Comparison of ENCODE assay signal across 26 cellular contexts in the genomic region with DNA sequence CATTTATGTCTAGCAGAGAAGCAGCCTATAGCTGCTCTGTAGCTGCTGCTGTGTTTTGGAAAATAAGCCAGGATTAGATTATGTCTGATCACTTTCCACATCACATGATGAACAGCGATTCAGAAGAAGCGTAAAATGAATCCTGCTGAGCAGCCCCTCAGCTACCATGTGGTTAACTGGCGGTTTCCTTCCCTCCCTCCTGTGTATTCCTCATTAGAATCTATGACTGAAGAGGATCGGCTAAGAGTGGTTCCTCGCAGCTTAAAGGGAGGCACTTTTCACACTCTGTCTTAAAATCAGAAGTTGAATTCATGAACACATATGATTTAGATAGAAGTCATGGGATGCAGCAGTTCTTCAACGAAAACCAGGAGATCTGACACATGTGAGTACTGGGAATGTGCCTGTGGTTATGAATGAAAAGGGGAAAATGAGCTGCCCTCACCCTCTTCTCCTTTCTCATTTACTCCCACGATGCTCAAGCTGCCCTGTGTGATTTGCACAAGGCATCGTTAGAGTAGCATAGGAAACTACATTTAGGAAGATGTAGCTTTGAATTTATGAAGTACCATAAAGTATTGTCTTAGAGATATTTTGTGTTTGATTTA. TPM values are rescaled to one million over a fixed set of nuclear protein-coding genes. Genes with fewer than 3 reads are reported as not detected.
DNase-seq lines count a peak whose midpoint lies in the region; ATAC-seq and TF ChIP-seq lines count a peak whose summit lies in the region.
"Had no signal": no experiment of that assay in that cellular context is flagged by ENCODE, and none has a peak within 500 bp of the region (broad histone marks: within the 10 kb centered on the region; RNA-seq: fewer than 3 reads in every experiment).

A gene with protein sequence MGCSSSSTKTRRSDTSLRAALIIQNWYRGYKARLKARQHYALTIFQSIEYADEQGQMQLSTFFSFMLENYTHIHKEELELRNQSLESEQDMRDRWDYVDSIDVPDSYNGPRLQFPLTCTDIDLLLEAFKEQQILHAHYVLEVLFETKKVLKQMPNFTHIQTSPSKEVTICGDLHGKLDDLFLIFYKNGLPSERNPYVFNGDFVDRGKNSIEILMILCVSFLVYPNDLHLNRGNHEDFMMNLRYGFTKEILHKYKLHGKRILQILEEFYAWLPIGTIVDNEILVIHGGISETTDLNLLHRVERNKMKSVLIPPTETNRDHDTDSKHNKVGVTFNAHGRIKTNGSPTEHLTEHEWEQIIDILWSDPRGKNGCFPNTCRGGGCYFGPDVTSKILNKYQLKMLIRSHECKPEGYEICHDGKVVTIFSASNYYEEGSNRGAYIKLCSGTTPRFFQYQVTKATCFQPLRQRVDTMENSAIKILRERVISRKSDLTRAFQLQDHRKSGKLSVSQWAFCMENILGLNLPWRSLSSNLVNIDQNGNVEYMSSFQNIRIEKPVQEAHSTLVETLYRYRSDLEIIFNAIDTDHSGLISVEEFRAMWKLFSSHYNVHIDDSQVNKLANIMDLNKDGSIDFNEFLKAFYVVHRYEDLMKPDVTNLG (plus strand): TSS at position 204 of the 608 bp plus-strand sequence. CDS start 136 bp downstream, at position 340.

- DNase-seq in NB4 (ENCODE audit: low read depth) (peak; percentile 8), SK-N-SH (peak; percentile 74), NCI-H2107 (lab: John Stamatoyannopoulos, UW) (no peak), NCI-H226 (no peak)
- DNase-seq: activated CD4-positive, CD25-positive, alpha-beta regulatory T cell treated with anti-CD3 and anti-CD28 coated beads, Interleukin-2, amount 50 U/mL, for 72 hours; activated CD8-positive, alpha-beta memory T cell treated with anti-CD3 and anti-CD28 coated beads for 24 hours; activated naive CD4-positive, alpha-beta T cell treated with anti-CD3 and anti-CD28 coated beads for 36 hours; activated T-cell treated with anti-CD3 and anti-CD28 coated beads, Interleukin-2, amount 50 U/mL, for 4 hours; CD8-positive, alpha-beta T cell; DMS79; effector memory CD4-positive, alpha-beta T cell; H9; naive B cell; NCI-H446 treated with DMSO at 0.1 percent for 48 hours; posterior cingulate gyrus; sigmoid colon; thyroid gland had no signal

- TF ChIP-seq CTCF in NB4 (IDR thresholded peaks at IDR 0.05; ENCODE audit: low read depth, low read length) (no peak), SK-N-SH (IDR thresholded peaks at IDR 0.05) (no peak), neural cell (IDR thresholded peaks at IDR 0.05; ENCODE audit: poor library complexity, severe bottlenecking) (no peak)

- no peaks in the 10 kb centered on the region for H3K36me3 ChIP-seq in BLaER1 treated with 17β-estradiol and CSF1 and Interleukin-3, amounts not matched to agents 10 nM and 100 nM
- H3K36me3 ChIP-seq in SK-N-SH (replicated peaks in 1 of 2; ENCODE audit: control insufficient read depth in 1 of 2, insufficient read depth in 2 of 2, low read length in 1 of 2) (no peaks in the 10 kb centered on the region), neural cell (ENCODE audit: insufficient read depth, low read length) (no peaks in the 10 kb centered on the region)
- H3K36me3 ChIP-seq: esophagus muscularis mucosa, sigmoid colon, thyroid gland had no signal

- H3K9ac ChIP-seq in BLaER1 treated with 17β-estradiol and CSF1 and Interleukin-3, amounts not matched to agents 10 nM and 100 nM: no peak within 1 kb of the TSS
- H3K9ac ChIP-seq in SK-N-SH: no peak within 1 kb of the TSS
- no peak within 1 kb of the TSS for H3K9ac ChIP-seq in neural cell (ENCODE audit: low read length)

- ATAC-seq in HG02852 (IDR thresholded peaks at IDR 0.05; ENCODE audit: unreplicated experiment) (no peak), GM18870 (IDR thresholded peaks at IDR 0.05; ENCODE audit: unreplicated experiment) (no peak)
- ATAC-seq: activated T-cell treated with anti-CD3 and anti-CD28 coated beads, Interleukin-2, amount 50 U/mL, for 4 hours; CD8-positive, alpha-beta T cell; stimulated activated memory B cell treated with anti-CD40 and anti-IgM and Interleukin-4, amounts not matched to agents 10 μg/mL and 1 μg/mL and 100 μg/mL, for 72 hours had no signal

- peaks cover 0 to 6% (median 0%) of the 10 kb centered on the region in 11 experiments; a peak in 1 of 22 replicates for H3K9me3 ChIP-seq in BLaER1 treated with 17β-estradiol and CSF1 and Interleukin-3, amounts not matched to agents 10 nM and 100 nM (replicated peaks in 1 of 11)
- H3K9me3 ChIP-seq in SK-N-SH (no peaks in the 10 kb centered on the region), neural cell (ENCODE audit: low read length) (no peaks in the 10 kb centered on the region)
- H3K9me3 ChIP-seq: sigmoid colon, thyroid gland had no signal

- no peak within 1 kb of the TSS for H3K4me3 ChIP-seq in BLaER1 treated with 17β-estradiol and CSF1 and Interleukin-3, amounts not matched to agents 10 nM and 100 nM
- H3K4me3 ChIP-seq in NB4 (ENCODE audit: low read depth, low read length) (no peak within 1 kb of the TSS), SK-N-SH (ENCODE audit: low read depth in 2 of 2, low read length in 1 of 2) (peak within 1 kb of the TSS in 1 of 2 experiments; percentile 36; a peak in 2 of 4 replicates), neural cell (ENCODE audit: low read length) (peak within 1 kb of the TSS; percentile 51)
- H3K4me3 ChIP-seq: esophagus muscularis mucosa, sigmoid colon, thyroid gland had no signal

- no peak for TF ChIP-seq POLR2A in NB4 (IDR thresholded peaks at IDR 0.05; ENCODE audit: extremely low read depth, insufficient read length)

- peak; percentile 27; the same call in 1 of the 2 replicates for TF ChIP-seq RAD21 in SK-N-SH (IDR thresholded peaks at IDR 0.05; ENCODE audit: low read length)
- TF ChIP-seq RAD21 in neural cell (conservative IDR thresholded peaks at IDR 0.05): no peak

- 23% methylated on average over 8 of the region's 8 CpGs for WGBS in SK-N-SH (ENCODE audit: low lambda C conversion rate)

- CTCF ChIA-PET in SK-N-SH (lab: Yijun Ruan, JAX): interaction anchor here (1.4 to 2.4 kb wide), 3 partner anchors 20 to 62 kb away, joined by 3 to 8 read pairs (median 8); no protein-coding TSS in a partner anchor

- H3K4me1 ChIP-seq in BLaER1 treated with 17β-estradiol and CSF1 and Interleukin-3, amounts not matched to agents 10 nM and 100 nM: peaks cover 0 to 10% (median 0%) of the 10 kb centered on the region in 10 experiments; a peak in 3 of 20 replicates
- peaks cover 0 to 4% of the 10 kb centered on the region in 2 experiments; a peak in 3 of 4 replicates for H3K4me1 ChIP-seq in SK-N-SH (ENCODE audit: control insufficient read depth in 1 of 2, insufficient read depth in 2 of 2, low read depth in 1 of 2, low read length in 1 of 2)
- H3K4me1 ChIP-seq: sigmoid colon, thyroid gland had no signal

- TF ChIP-seq EP300 in SK-N-SH (IDR thresholded peaks at IDR 0.05; ENCODE audit: borderline replicate concordance in 1 of 2, low read depth in 1 of 2, low read length in 1 of 2) (peak in 1 of 2 experiments; percentile 61; a peak in 1 of 4 replicates), neural cell (conservative IDR thresholded peaks at IDR 0.05; ENCODE audit: poor library complexity, severe bottlenecking) (no peak)

- H3F3A ChIP-seq in SK-N-SH (replicated peaks; ENCODE audit: insufficient read depth) (no peaks in the 10 kb centered on the region), neural cell (ENCODE audit: insufficient read depth, low read length, poor library complexity, severe bottlenecking) (no peaks in the 10 kb centered on the region)

- POLR2A ChIA-PET in SK-N-SH (lab: Yijun Ruan, JAX): interaction anchor here (0.7 to 2.0 kb wide), 4 partner anchors 14 to 283 kb away, joined by 4 to 11 read pairs (median 6); a partner anchor contains a TSS

- no peak within 1 kb of the TSS for H3K27ac ChIP-seq in BLaER1 treated with 17β-estradiol and CSF1 and Interleukin-3, amounts not matched to agents 10 nM and 100 nM
- peak within 1 kb of the TSS in 1 of 2 experiments; percentile 98; a peak in 2 of 4 replicates for H3K27ac ChIP-seq in SK-N-SH (ENCODE audit: low read depth in 2 of 2, low read length in 1 of 2)
- no peak within 1 kb of the TSS for H3K27ac ChIP-seq in neural cell (ENCODE audit: low read length)
- H3K27ac ChIP-seq: esophagus muscularis mucosa, HL-60, RWPE1, sigmoid colon, thyroid gland had no signal

- peak within 1 kb of the TSS in 10 of 11 experiments; percentile 1 to 49 (median 20); a peak in 14 of 22 replicates for H3K4me2 ChIP-seq in BLaER1 treated with 17β-estradiol and CSF1 and Interleukin-3, amounts not matched to agents 10 nM and 100 nM
- no peak within 1 kb of the TSS; the same call in 1 of the 2 replicates for H3K4me2 ChIP-seq in SK-N-SH
- no peak within 1 kb of the TSS for H3K4me2 ChIP-seq in neural cell (ENCODE audit: low read length)

- H3K79me2 ChIP-seq in SK-N-SH (ENCODE audit: insufficient read depth) (no peaks in the 10 kb centered on the region), neural cell (replicated peaks; ENCODE audit: insufficient read depth, low read length) (no peaks in the 10 kb centered on the region)

- peaks cover 36 to 77% (median 64%) of the 10 kb centered on the region in 11 experiments for H3K27me3 ChIP-seq in BLaER1 treated with 17β-estradiol and CSF1 and Interleukin-3, amounts not matched to agents 10 nM and 100 nM
- H3K27me3 ChIP-seq in SK-N-SH (ENCODE audit: insufficient read depth) (no peaks in the 10 kb centered on the region; the same call in 1 of the 2 replicates), neural cell (ENCODE audit: insufficient read depth, low read depth, low read length) (no peaks in the 10 kb centered on the region)
- H3K27me3 ChIP-seq: esophagus muscularis mucosa, sigmoid colon, thyroid gland had no signal

- no peaks in the 10 kb centered on the region for H4K20me1 ChIP-seq in BLaER1 treated with 17β-estradiol and CSF1 and Interleukin-3, amounts not matched to agents 10 nM and 100 nM
- H4K20me1 ChIP-seq in SK-N-SH (ENCODE audit: insufficient read depth): no peaks in the 10 kb centered on the region
- no peaks in the 10 kb centered on the region for H4K20me1 ChIP-seq in neural cell (ENCODE audit: insufficient read depth)

- no peaks in the 10 kb centered on the region for H3K9me2 ChIP-seq in SK-N-SH
- H3K9me2 ChIP-seq in neural cell (ENCODE audit: insufficient read depth, low read length): no peaks in the 10 kb centered on the region

- H2AFZ ChIP-seq in SK-N-SH (ENCODE audit: low read depth): no peak within 1 kb of the TSS
- H2AFZ ChIP-seq in neural cell (ENCODE audit: low read depth, low read length): no peak within 1 kb of the TSS

TF ChIP-seq in SK-N-SH, 30 proteins besides CTCF, POLR2A, EP300 and RAD21 (continues in another document):
- TF ChIP-seq RFX5 (IDR thresholded peaks at IDR 0.05; ENCODE audit: low read length): no peak
- TF ChIP-seq CHD2 (IDR thresholded peaks at IDR 0.05; ENCODE audit: low read length, partially characterized antibody): peak; percentile 1
- peak; percentile 97 for TF ChIP-seq MXI1 (IDR thresholded peaks at IDR 0.05; ENCODE audit: low read depth, low read length)

RNA-seq across cellular contexts. Expression of the gene that starts here (rescaled TPM):
- polyA plus RNA-seq in SK-N-SH (2012; rRNA removed) (0.16 and 0.58 TPM in 2 replicates), neural cell (1.5 and 1.6 TPM in 2 replicates)
- polyA plus RNA-seq in SK-N-SH (2012; cell fraction: cytosol; rRNA removed): 1.7 TPM in 2 replicates
- 0.27 and 0.29 TPM in 2 replicates for polyA plus RNA-seq in SK-N-SH (2012; cell fraction: nucleus; rRNA removed)
- 0.69 and 0.97 TPM in 2 replicates for polyA minus RNA-seq in neural cell
- polyA plus RNA-seq: AG04450 had no signal

Comparison
In these comparisons a context has a peak if more than half of its experiments do, and no peak if none do; other contexts are left out.
1. H3K4me2 ChIP-seq: peak in BLaER1 treated with 17β-estradiol and CSF1 and Interleukin-3, amounts not matched to agents 10 nM and 100 nM (10 of 11); none in SK-N-SH (single experiment) and neural cell (single experiment).
2. DNase-seq: peak in NB4 (single experiment) and SK-N-SH (single experiment); none in NCI-H2107 (single experiment) and NCI-H226 (single experiment).